ENCODE assay signal across 12 cellular contexts in genomic region chr17:63835167-63835720, GRCh38. TPM values are rescaled to one million over a fixed set of nuclear protein-coding genes. Genes with fewer than 3 reads are reported as not detected.
A peak's percentile ranks its signal among the peaks of the same experiment; 100 is the strongest.
DNase-seq lines count a peak whose midpoint lies in the region; ATAC-seq, FAIRE-seq and TF ChIP-seq lines count a peak whose summit lies in the region.
"Had no signal": no experiment of that assay in that cellular context is flagged by ENCODE, and none has a peak within 500 bp of the region (broad histone marks: within the 10 kb centered on the region; RNA-seq: fewer than 3 reads in every experiment).

No MANE protein-coding gene starts in this region.

- intact Hi-C loops in HCT116 (cut with micrococcal nuclease) (loop anchor here (1.0 to 2.0 kb wide), 2 partner anchors 92 to 410 kb away; no protein-coding TSS in a partner anchor), GM12878 (cut with micrococcal nuclease; ENCODE audit: unreplicated experiment) (no loop called here), prostate gland (cut with DNase I) (no loop called here)

- BruUV-seq in HCT116 (replicated peaks; lab: Mats Ljungman, UMichigan) (no TSS peak), GM12878 (replicated peaks; lab: Mats Ljungman, UMichigan) (no TSS peak)

- TF ChIP-seq RAD21 in HCT116 (IDR thresholded peaks at IDR 0.05; ENCODE audit: low read depth), result no peak
- no peak for TF ChIP-seq RAD21 in GM12878 (IDR thresholded peaks at IDR 0.05; ENCODE audit: insufficient read depth, low read depth, low read length)

- no peaks in the 10 kb centered on the region for H3K9me2 ChIP-seq in HCT116 (ENCODE audit: insufficient read depth)

- no peak for TF ChIP-seq CTCF in HCT116 (IDR thresholded peaks at IDR 0.05 in 2 of 3, conservative IDR thresholded peaks at IDR 0.05 in 1 of 3; ENCODE audit: borderline replicate concordance in 1 of 3, insufficient read depth in 1 of 3, low read depth in 2 of 3, low read length in 2 of 3)
- no peak for TF ChIP-seq CTCF in GM12878 (IDR thresholded peaks at IDR 0.05 in 2 of 3, conservative IDR thresholded peaks at IDR 0.05 in 1 of 3; ENCODE audit: control insufficient read depth in 2 of 3, extremely low read depth in 1 of 3, insufficient read depth in 1 of 3, low read depth in 3 of 3, low read length in 3 of 3)
- no peak for TF ChIP-seq CTCF in prostate gland (IDR thresholded peaks at IDR 0.05)

- no peak overlapping the region for H3K4me3 ChIP-seq in HCT116 (replicated peaks in 1 of 2; ENCODE audit: low read depth in 1 of 2, low read length in 2 of 2)
- H3K4me3 ChIP-seq in GM12878, result no peak overlapping the region
- no peak overlapping the region for H3K4me3 ChIP-seq in prostate gland
- H3K4me3 ChIP-seq: testis had no signal

- ATAC-seq in HCT116 (no peak), GM12878 (no peak)

- H2AFZ ChIP-seq in HCT116 (ENCODE audit: low read depth, low read length, poor library complexity, severe bottlenecking), result no peak overlapping the region
- H2AFZ ChIP-seq in GM12878 (ENCODE audit: control insufficient read depth, low read depth, low read length), result no peak overlapping the region

- H4K20me1 ChIP-seq in HCT116 (ENCODE audit: insufficient read depth) (no peaks in the 10 kb centered on the region), GM12878 (ENCODE audit: control insufficient read depth, insufficient read depth) (no peaks in the 10 kb centered on the region)

- WGBS in GM12878 (ENCODE audit: insufficient coverage, insufficient replicate concordance, low lambda C conversion rate, missing lambda C conversion rate), result 87% methylated on average over 9 of the region's 9 CpGs
- WGBS in prostate gland, result 85% methylated on average over 9 of the region's 9 CpGs

- RAD21 ChIA-PET in HCT116 (lab: Charles Lee; ENCODE audit: low non-redundant PET in 1 of 2, low total read pairs in 2 of 2, uncharacterized antibody in 2 of 2, unreplicated experiment in 2 of 2) (interaction anchor here in 1 of 2 experiments (0.7 kb wide), 1 partner anchor 23 kb away, joined by 4 read pairs; no protein-coding TSS in a partner anchor), GM12878 (lab: Charles Lee; ENCODE audit: unreplicated experiment) (interaction anchor here (0.7 to 1.2 kb wide), 4 partner anchors 46 to 223 kb away, joined by 3 to 4 read pairs (median 3); no protein-coding TSS in a partner anchor)

- FAIRE-seq in GM12878 (lab: Jason Lieb, UNC), result no peak
- FAIRE-seq: endometrium had no signal

- no peak overlapping the region for H3K4me3 Mint-ChIP-seq in T-helper 1 cell treated with Interleukin-12 subunit alpha and Interleukin-12 subunit beta and Interleukin-4 antibody, amounts not matched to agents 30 μg/mL and 1 μg/mL, for 36 hours

- H3K9ac ChIP-seq in HCT116 (ENCODE audit: low read length) (no peak overlapping the region), GM12878 (ENCODE audit: control insufficient read depth, insufficient read depth, low read length) (no peak overlapping the region)

- peaks cover 31% of the 10 kb centered on the region for H3K4me1 Mint-ChIP-seq in T-helper 1 cell treated with Interleukin-12 subunit alpha and Interleukin-12 subunit beta and Interleukin-4 antibody, amounts not matched to agents 30 μg/mL and 1 μg/mL, for 36 hours (ENCODE audit: low read depth)

- H3K27ac ChIP-seq in HCT116 (ENCODE audit: low read depth, low read length) (peak overlapping the region; percentile 21), GM12878 (ENCODE audit: control insufficient read depth, insufficient read depth) (no peak overlapping the region), prostate gland (peak overlapping the region; percentile 17 to 35)
- H3K27ac ChIP-seq: testis had no signal

- H3K36me3 Mint-ChIP-seq in T-helper 1 cell treated with Interleukin-12 subunit alpha and Interleukin-12 subunit beta and Interleukin-4 antibody, amounts not matched to agents 30 μg/mL and 1 μg/mL, for 36 hours (ENCODE audit: low read depth), result peaks cover 31% of the 10 kb centered on the region

- TF ChIP-seq POLR2A in HCT116 (IDR thresholded peaks at IDR 0.05; ENCODE audit: borderline replicate concordance, extremely low read depth, insufficient read depth, insufficient read length) (no peak), GM12878 (IDR thresholded peaks at IDR 0.05; ENCODE audit: low read depth, low read length) (no peak), prostate gland (IDR thresholded peaks at IDR 0.05) (no peak)

- SMC1A ChIA-PET in GM12878 (lab: Charles Lee; ENCODE audit: uncharacterized antibody, unreplicated experiment), result interaction anchor here (0.9 to 1.0 kb wide), 2 partner anchors 8 to 152 kb away, joined by 3 read pairs; partner anchors contain the start of gene PSMC5

- peak overlapping the region; percentile 38 for H3K27ac Mint-ChIP-seq in T-helper 1 cell treated with Interleukin-12 subunit alpha and Interleukin-12 subunit beta and Interleukin-4 antibody, amounts not matched to agents 30 μg/mL and 1 μg/mL, for 36 hours

- CTCF ChIA-PET in HCT116 (lab: Charles Lee), result interaction anchor here (1.0 to 1.9 kb wide), 9 partner anchors 9 to 409 kb away, joined by 3 to 10 read pairs (median 4); partner anchors contain the start of gene MAP3K3
- CTCF ChIA-PET in GM12878 (lab: Yijun Ruan, JAX), result interaction anchor here (0.9 to 2.3 kb wide), 12 partner anchors 9 to 223 kb away, joined by 3 to 8 read pairs (median 4); no protein-coding TSS in a partner anchor

- POLR2A ChIA-PET in HCT116 (lab: Charles Lee), result no interaction called here
- POLR2A ChIA-PET in GM12878 (lab: Charles Lee), result no interaction called here

- H3K9me3 ChIP-seq in HCT116 (ENCODE audit: control insufficient read depth in 1 of 2, insufficient read depth in 1 of 2, low read depth in 1 of 2, low read length in 2 of 2) (no peaks in the 10 kb centered on the region), GM12878 (replicated peaks; ENCODE audit: control insufficient read depth, insufficient read depth, low read length) (no peaks in the 10 kb centered on the region), prostate gland (no peaks in the 10 kb centered on the region)
- H3K9me3 ChIP-seq: testis had no signal

- DNase-seq in T-helper 1 cell, result no peak
- no peak for DNase-seq in HCT116 (ENCODE audit: low read depth, low spot score)
- DNase-seq in GM12878 (ENCODE audit: low read depth, low spot score), result no peak
- DNase-seq in prostate gland (ENCODE audit: low spot score), result no peak
- no peak for DNase-seq in NCI-H146 treated with DMSO at 0.1 percent for 48 hours (lab: John Stamatoyannopoulos, UW; ENCODE audit: unreplicated experiment)
- no peak for DNase-seq in KBM-7
- DNase-seq in NCI-H510A treated with DMSO at 0.1 percent for 48 hours (lab: John Stamatoyannopoulos, UW), result no peak
- DNase-seq: NCI-H1436 treated with DMSO at 0.1 percent for 48 hours, NCI-H748 treated with DMSO at 0.1 percent for 48 hours had no signal

- H3K79me2 ChIP-seq in HCT116 (ENCODE audit: insufficient read depth, low read length) (peaks cover 66% of the 10 kb centered on the region), GM12878 (ENCODE audit: control insufficient read depth, insufficient read depth, low read length) (peaks cover 26% of the 10 kb centered on the region)

- H3K27me3 ChIP-seq in HCT116 (ENCODE audit: insufficient read depth, low read length), result no peaks in the 10 kb centered on the region
- no peaks in the 10 kb centered on the region for H3K27me3 ChIP-seq in GM12878 (replicated peaks in 1 of 2; ENCODE audit: control insufficient read depth in 2 of 2, insufficient read depth in 2 of 2, low read length in 1 of 2)
- H3K27me3 ChIP-seq in prostate gland (replicated peaks; ENCODE audit: insufficient read depth), result no peaks in the 10 kb centered on the region
- H3K27me3 ChIP-seq: testis had no signal

- no peaks in the 10 kb centered on the region for H3K9me3 Mint-ChIP-seq in T-helper 1 cell treated with Interleukin-12 subunit alpha and Interleukin-12 subunit beta and Interleukin-4 antibody, amounts not matched to agents 30 μg/mL and 1 μg/mL, for 36 hours

- H3K36me3 ChIP-seq in HCT116 (ENCODE audit: control insufficient read depth in 1 of 2, insufficient read depth in 2 of 2, low read length in 2 of 2) (peaks cover 48 to 71% of the 10 kb centered on the region in 2 experiments), GM12878 (ENCODE audit: control insufficient read depth in 2 of 2, insufficient read depth in 2 of 2, low read length in 1 of 2) (peaks cover 26 to 43% of the 10 kb centered on the region in 2 experiments), prostate gland (peaks cover 29 to 44% of the 10 kb centered on the region in 2 donors)

- peaks cover 21 to 30% of the 10 kb centered on the region in 2 experiments for H3K4me1 ChIP-seq in HCT116 (ENCODE audit: control insufficient read depth in 1 of 2, insufficient read depth in 2 of 2, low read length in 2 of 2)
- peaks cover 6% of the 10 kb centered on the region; the same call in 1 of the 2 replicates for H3K4me1 ChIP-seq in GM12878 (ENCODE audit: control insufficient read depth, insufficient read depth, low read length)
- H3K4me1 ChIP-seq in prostate gland (replicated peaks), result peaks cover 29% of the 10 kb centered on the region

- H3K27me3 Mint-ChIP-seq in T-helper 1 cell treated with Interleukin-12 subunit alpha and Interleukin-12 subunit beta and Interleukin-4 antibody, amounts not matched to agents 30 μg/mL and 1 μg/mL, for 36 hours (ENCODE audit: low read depth), result no peaks in the 10 kb centered on the region

- in situ Hi-C loops in GM12878 (cut with MboI), result loop anchor here (25.0 kb wide), 1 partner anchor 398 kb away; the partner anchor contains the start of gene CYB561
- in situ Hi-C loops in KBM-7 (cut with MboI; ENCODE audit: low pct_unique_long_range_greater_than_20kb, low sequenced_read_pairs), result no loop called here

- no peak for TF ChIP-seq EP300 in GM12878 (IDR thresholded peaks at IDR 0.05; ENCODE audit: borderline replicate concordance in 1 of 2, control insufficient read depth in 1 of 2, low read depth in 2 of 2, low read length in 2 of 2)

- H3K4me2 ChIP-seq in HCT116 (ENCODE audit: low read length) (0 out of 2 replicates have a peak overlapping the region, but pooled peaks have one; percentile 0), GM12878 (ENCODE audit: control insufficient read depth, insufficient read depth) (no peak overlapping the region)

RNA-seq across cellular contexts. Expression of gene SMARCD2, which starts 7.2 kb away (rescaled TPM):
- total RNA-seq in HCT116 (2021; ENCODE audit: unreplicated experiment), result 168 TPM
- 169 and 186 TPM in 2 replicates for polyA plus RNA-seq in HCT116 (2012)
- 50.6 and 66.0 TPM in 2 replicates for total RNA-seq in GM12878 (2013; cell fraction: nucleolus; rRNA removed)
- 111 and 112 TPM in 2 replicates for total RNA-seq in GM12878 (2014; rRNA removed)
- 53.4 and 55.6 TPM in 2 replicates for total RNA-seq in GM12878 (2014; rRNA removed; fragmentation: Illumina TruSeq; extraction: Trizol)
- total RNA-seq in GM12878 (2021), result 95.3 and 97.9 TPM in 2 replicates
- 34.4 TPM for polyA plus RNA-seq in GM12878 (2011; ENCODE audit: low read depth)
- 33.4 and 78.4 TPM in 2 replicates for polyA plus RNA-seq in GM12878 (2011; rRNA removed)
- 64.8 and 68.5 TPM in 2 replicates for polyA plus RNA-seq in GM12878 (2011; cell fraction: cytosol; rRNA removed)
- polyA plus RNA-seq in GM12878 (2011; cell fraction: nucleus; rRNA removed), result 115 and 124 TPM in 2 replicates
- polyA plus RNA-seq in GM12878 (2012), result 58.5 and 59.6 TPM in 2 replicates
- polyA plus RNA-seq in GM12878 (2014; fragmentation: Illumina TruSeq; extraction: Trizol), result 56.1 and 71.5 TPM in 2 replicates
- 1 to 10 TPM; 2.4 to 5.6 TPM for polyA plus RNA-seq in GM12878 (2014; fragmentation: Nextera tagmentation; extraction: Ambion mirVana)
- polyA plus RNA-seq in GM12878 (2014; rRNA removed), result 72.7 and 80.6 TPM in 2 replicates
- polyA plus RNA-seq in GM12878 (2016; fragmentation: Nextera tagmentation; extraction: Ambion mirVana), result 10 to 100 TPM; 13.7 to 47.8 TPM
- polyA minus RNA-seq in GM12878 (2011; rRNA and poly(A)+ RNA removed), result 70.7 and 72.3 TPM in 2 replicates
- polyA minus RNA-seq in GM12878 (2011; cell fraction: cytosol; rRNA and poly(A)+ RNA removed), result 20.0 and 38.9 TPM in 2 replicates
- 44.1 and 77.4 TPM in 2 replicates for polyA minus RNA-seq in GM12878 (2011; cell fraction: nucleus; rRNA and poly(A)+ RNA removed)
- total RNA-seq in prostate gland, result 100 to 1,000 TPM; 182 to 247 TPM

RNA-seq across cellular contexts. Expression of gene FTSJ3, which starts 7.8 kb away (rescaled TPM):
- total RNA-seq in HCT116 (2021; ENCODE audit: unreplicated experiment) (70.9 TPM), GM12878 (2014; rRNA removed) (48.9 and 57.5 TPM in 2 replicates), GM12878 (2014; rRNA removed; fragmentation: Illumina TruSeq; extraction: Trizol) (46.9 and 47.0 TPM in 2 replicates), GM12878 (2021) (46.7 and 54.0 TPM in 2 replicates), prostate gland (10 to 100 TPM; 29.4 to 46.6 TPM)
- 35.8 and 40.6 TPM in 2 replicates for polyA plus RNA-seq in HCT116 (2012)
- 40.8 and 50.2 TPM in 2 replicates for total RNA-seq in GM12878 (2013; cell fraction: nucleolus; rRNA removed)
- 24.1 TPM for polyA plus RNA-seq in GM12878 (2011; ENCODE audit: low read depth)
- polyA plus RNA-seq in GM12878 (2011; rRNA removed) (35.9 and 38.4 TPM in 2 replicates), GM12878 (2014; fragmentation: Illumina TruSeq; extraction: Trizol) (50.5 and 54.9 TPM in 2 replicates), GM12878 (2014; fragmentation: Nextera tagmentation; extraction: Ambion mirVana) (10 to 100 TPM; 17.2 to 34.2 TPM), GM12878 (2014; rRNA removed) (42.6 TPM in 2 replicates), GM12878 (2016; fragmentation: Nextera tagmentation; extraction: Ambion mirVana) (10 to 100 TPM; 71.0 to 79.2 TPM)
- 43.0 and 49.8 TPM in 2 replicates for polyA plus RNA-seq in GM12878 (2011; cell fraction: cytosol; rRNA removed)
- 54.7 and 75.9 TPM in 2 replicates for polyA plus RNA-seq in GM12878 (2011; cell fraction: nucleus; rRNA removed)
- 26.0 and 31.1 TPM in 2 replicates for polyA plus RNA-seq in GM12878 (2012)
- 50.1 and 55.0 TPM in 2 replicates for polyA minus RNA-seq in GM12878 (2011; rRNA and poly(A)+ RNA removed)
- polyA minus RNA-seq in GM12878 (2011; cell fraction: cytosol; rRNA and poly(A)+ RNA removed), result 13.6 and 23.1 TPM in 2 replicates
- polyA minus RNA-seq in GM12878 (2011; cell fraction: nucleus; rRNA and poly(A)+ RNA removed), result 40.4 and 65.5 TPM in 2 replicates

RNA-seq across cellular contexts. Expression of gene PSMC5, which starts 8.0 kb away (rescaled TPM):
- total RNA-seq in HCT116 (2021; ENCODE audit: unreplicated experiment), result 193 TPM
- 205 and 235 TPM in 2 replicates for polyA plus RNA-seq in HCT116 (2012)
- 22.1 and 23.5 TPM in 2 replicates for total RNA-seq in GM12878 (2013; cell fraction: nucleolus; rRNA removed)
- 37.1 and 55.0 TPM in 2 replicates for total RNA-seq in GM12878 (2014; rRNA removed)
- total RNA-seq in GM12878 (2014; rRNA removed; fragmentation: Illumina TruSeq; extraction: Trizol), result 89.0 and 89.2 TPM in 2 replicates
- total RNA-seq in GM12878 (2021), result 124 TPM in 2 replicates
- polyA plus RNA-seq in GM12878 (2011; ENCODE audit: low read depth), result 126 TPM
- polyA plus RNA-seq in GM12878 (2011; rRNA removed), result 119 and 156 TPM in 2 replicates
- 138 and 186 TPM in 2 replicates for polyA plus RNA-seq in GM12878 (2011; cell fraction: cytosol; rRNA removed)
- 164 and 221 TPM in 2 replicates for polyA plus RNA-seq in GM12878 (2011; cell fraction: nucleus; rRNA removed)
- polyA plus RNA-seq in GM12878 (2012), result 91.7 and 106 TPM in 2 replicates
- polyA plus RNA-seq in GM12878 (2014; fragmentation: Illumina TruSeq; extraction: Trizol), result 139 TPM in 2 replicates
- polyA plus RNA-seq in GM12878 (2014; fragmentation: Nextera tagmentation; extraction: Ambion mirVana), result 100 to 1,000 TPM; 115 to 266 TPM
- polyA plus RNA-seq in GM12878 (2014; rRNA removed), result 164 and 173 TPM in 2 replicates
- 100 to 1,000 TPM; 212 to 214 TPM for polyA plus RNA-seq in GM12878 (2016; fragmentation: Nextera tagmentation; extraction: Ambion mirVana)
- polyA minus RNA-seq in GM12878 (2011; rRNA and poly(A)+ RNA removed), result 163 and 225 TPM in 2 replicates
- 43.6 and 75.5 TPM in 2 replicates for polyA minus RNA-seq in GM12878 (2011; cell fraction: cytosol; rRNA and poly(A)+ RNA removed)
- 51.3 and 89.6 TPM in 2 replicates for polyA minus RNA-seq in GM12878 (2011; cell fraction: nucleus; rRNA and poly(A)+ RNA removed)
- total RNA-seq in prostate gland, result 100 to 1,000 TPM in 1 of 2 donors, 10 to 100 TPM in 1; 94.0 to 109 TPM

RNA-seq across cellular contexts. Expression of gene CSH2, which starts 38.2 kb away (rescaled TPM):
- total RNA-seq in HCT116 (2021; ENCODE audit: unreplicated experiment) (not detected), GM12878 (2014; rRNA removed) (not detected in 2 replicates), GM12878 (2014; rRNA removed; fragmentation: Illumina TruSeq; extraction: Trizol) (not detected in 2 replicates), GM12878 (2021) (not detected in 2 replicates), prostate gland (not detected)
- 0.05 and 0.31 TPM in 2 replicates for polyA plus RNA-seq in HCT116 (2012)
- not detected in 2 replicates for total RNA-seq in GM12878 (2013; cell fraction: nucleolus; rRNA removed)
- polyA plus RNA-seq in GM12878 (2011; ENCODE audit: low read depth), result not detected
- polyA plus RNA-seq in GM12878 (2011; rRNA removed) (not detected in 2 replicates), GM12878 (2014; fragmentation: Illumina TruSeq; extraction: Trizol) (not detected in 2 replicates), GM12878 (2014; fragmentation: Nextera tagmentation; extraction: Ambion mirVana) (not detected), GM12878 (2014; rRNA removed) (not detected in 2 replicates), GM12878 (2016; fragmentation: Nextera tagmentation; extraction: Ambion mirVana) (not detected)
- polyA plus RNA-seq in GM12878 (2011; cell fraction: cytosol; rRNA removed), result not detected in 2 replicates
- polyA plus RNA-seq in GM12878 (2011; cell fraction: nucleus; rRNA removed), result not detected in 2 replicates
- not detected in 2 replicates for polyA plus RNA-seq in GM12878 (2012)
- polyA minus RNA-seq in GM12878 (2011; rRNA and poly(A)+ RNA removed), result not detected in 2 replicates
- polyA minus RNA-seq in GM12878 (2011; cell fraction: cytosol; rRNA and poly(A)+ RNA removed), result not detected in 2 replicates
- not detected in 2 replicates for polyA minus RNA-seq in GM12878 (2011; cell fraction: nucleus; rRNA and poly(A)+ RNA removed)

RNA-seq across cellular contexts. Expression of gene GH2, which starts 46.5 kb away (rescaled TPM):
- not detected for total RNA-seq in HCT116 (2021; ENCODE audit: unreplicated experiment)
- 0.06 TPM in 1 of 2 replicates, not detected in the other for polyA plus RNA-seq in HCT116 (2012)
- total RNA-seq in GM12878 (2013; cell fraction: nucleolus; rRNA removed), result not detected in 2 replicates
- not detected in 2 replicates for total RNA-seq in GM12878 (2014; rRNA removed)
- not detected in 2 replicates for total RNA-seq in GM12878 (2014; rRNA removed; fragmentation: Illumina TruSeq; extraction: Trizol)
- total RNA-seq in GM12878 (2021), result not detected in 2 replicates
- polyA plus RNA-seq in GM12878 (2011; ENCODE audit: low read depth), result not detected
- not detected in 2 replicates for polyA plus RNA-seq in GM12878 (2011; rRNA removed)
- not detected in 2 replicates for polyA plus RNA-seq in GM12878 (2011; cell fraction: cytosol; rRNA removed)
- polyA plus RNA-seq in GM12878 (2011; cell fraction: nucleus; rRNA removed), result not detected in 2 replicates
- polyA plus RNA-seq in GM12878 (2012), result not detected in 2 replicates
- not detected in 2 replicates for polyA plus RNA-seq in GM12878 (2014; fragmentation: Illumina TruSeq; extraction: Trizol)
- polyA plus RNA-seq in GM12878 (2014; fragmentation: Nextera tagmentation; extraction: Ambion mirVana), result not detected
- not detected in 2 replicates for polyA plus RNA-seq in GM12878 (2014; rRNA removed)
- not detected for polyA plus RNA-seq in GM12878 (2016; fragmentation: Nextera tagmentation; extraction: Ambion mirVana)
- not detected in 2 replicates for polyA minus RNA-seq in GM12878 (2011; rRNA and poly(A)+ RNA removed)
- not detected in 2 replicates for polyA minus RNA-seq in GM12878 (2011; cell fraction: cytosol; rRNA and poly(A)+ RNA removed)
- not detected in 2 replicates for polyA minus RNA-seq in GM12878 (2011; cell fraction: nucleus; rRNA and poly(A)+ RNA removed)
- not detected for total RNA-seq in prostate gland
